1 cellular context compared by ENCODE assay signal in genomic region chr10:102230861-102231356, GRCh38.
A peak's percentile ranks its signal among the peaks of the same experiment; 100 is the strongest.
TF ChIP-seq lines count a peak whose summit lies in the region.

No MANE protein-coding gene starts in this region.

TF ChIP-seq in HepG2, 621 proteins besides CTCF, POLR2A, EP300 and RAD21 (continued from another document and continues in another):
- TF ChIP-seq HIC2 (CRISPR knock-in tag; IDR thresholded peaks at IDR 0.05; ENCODE audit: low read depth) (no peak; the same call in 1 of the 2 replicates), ZNF775 (CRISPR knock-in tag; IDR thresholded peaks at IDR 0.05; ENCODE audit: borderline replicate concordance) (no peak), ELF1 (CRISPR knock-in tag; IDR thresholded peaks at IDR 0.05) (peak; percentile 29; the same call in 1 of the 2 replicates), ZBTB10 (CRISPR knock-in tag; IDR thresholded peaks at IDR 0.05; ENCODE audit: borderline replicate concordance) (no peak), ZNF616 (CRISPR knock-in tag; IDR thresholded peaks at IDR 0.05; ENCODE audit: low read depth) (no peak), NFYC (CRISPR knock-in tag; IDR thresholded peaks at IDR 0.05) (no peak), CCDC6 (CRISPR knock-in tag; IDR thresholded peaks at IDR 0.05) (no peak; the same call in 1 of the 2 replicates), NFE2 (CRISPR knock-in tag; IDR thresholded peaks at IDR 0.05) (no peak), AGO2 (optimal IDR thresholded peaks at IDR 0.05; ENCODE audit: low read depth, low read length) (no peak), MLX (CRISPR knock-in tag; IDR thresholded peaks at IDR 0.05) (no peak), THAP9 (CRISPR knock-in tag; IDR thresholded peaks at IDR 0.05; ENCODE audit: borderline replicate concordance) (no peak), ZNF430 (CRISPR knock-in tag; IDR thresholded peaks at IDR 0.05) (no peak), ZNF784 (CRISPR knock-in tag; IDR thresholded peaks at IDR 0.05; ENCODE audit: borderline replicate concordance) (no peak), LCORL (IDR thresholded peaks at IDR 0.05) (no peak), LCORL (CRISPR knock-in tag; IDR thresholded peaks at IDR 0.05) (no peak), ZNF546 (CRISPR knock-in tag; conservative IDR thresholded peaks at IDR 0.05) (no peak), HMGA1 (CRISPR knock-in tag; conservative IDR thresholded peaks at IDR 0.05) (no peak), ZNF362 (CRISPR knock-in tag; IDR thresholded peaks at IDR 0.05; ENCODE audit: borderline replicate concordance) (no peak), PCBP2 (optimal IDR thresholded peaks at IDR 0.05; ENCODE audit: low read depth, low read length, poor library complexity, severe bottlenecking) (no peak), HNRNPH1 (optimal IDR thresholded peaks at IDR 0.05; ENCODE audit: low read depth, low read length) (no peak), RFXANK (CRISPR knock-in tag; IDR thresholded peaks at IDR 0.05) (no peak), U2AF1 (optimal IDR thresholded peaks at IDR 0.05; ENCODE audit: low read depth, low read length) (no peak), ZEB1 (IDR thresholded peaks at IDR 0.05; ENCODE audit: insufficient replicate concordance, low read depth) (no peak), NFIB (CRISPR knock-in tag; IDR thresholded peaks at IDR 0.05; ENCODE audit: borderline replicate concordance) (no peak), DZIP1 (CRISPR knock-in tag; IDR thresholded peaks at IDR 0.05) (no peak), NBN (conservative IDR thresholded peaks at IDR 0.05) (no peak), ZNF367 (CRISPR knock-in tag; IDR thresholded peaks at IDR 0.05; ENCODE audit: borderline replicate concordance) (no peak), YEATS4 (CRISPR knock-in tag; IDR thresholded peaks at IDR 0.05; ENCODE audit: borderline replicate concordance) (no peak), KDM4B (CRISPR knock-in tag; IDR thresholded peaks at IDR 0.05) (no peak), CERS6 (CRISPR knock-in tag; IDR thresholded peaks at IDR 0.05) (no peak), SAFB2 (CRISPR knock-in tag; IDR thresholded peaks at IDR 0.05; ENCODE audit: borderline replicate concordance, low read depth) (no peak), ZFP37 (CRISPR knock-in tag; IDR thresholded peaks at IDR 0.05; ENCODE audit: borderline replicate concordance) (no peak), KAT8 (CRISPR knock-in tag; IDR thresholded peaks at IDR 0.05) (no peak), PAWR (CRISPR knock-in tag; IDR thresholded peaks at IDR 0.05; ENCODE audit: borderline replicate concordance) (no peak), SNAPC5 (CRISPR knock-in tag; IDR thresholded peaks at IDR 0.05; ENCODE audit: borderline replicate concordance) (no peak), NFIC (IDR thresholded peaks at IDR 0.05; ENCODE audit: low read length) (no peak), ZNF777 (CRISPR knock-in tag; IDR thresholded peaks at IDR 0.05) (peak; percentile 90), ZFP41 (CRISPR knock-in tag; IDR thresholded peaks at IDR 0.05; ENCODE audit: borderline replicate concordance) (no peak), ZBTB33 (CRISPR knock-in tag; IDR thresholded peaks at IDR 0.05) (no peak), STAT6 (CRISPR knock-in tag; IDR thresholded peaks at IDR 0.05; ENCODE audit: borderline replicate concordance) (no peak), HDAC1 (CRISPR knock-in tag; IDR thresholded peaks at IDR 0.05) (peak; percentile 2; the same call in 1 of the 2 replicates), ZSCAN29 (CRISPR knock-in tag; conservative IDR thresholded peaks at IDR 0.05) (no peak), ZNF572 (CRISPR knock-in tag; IDR thresholded peaks at IDR 0.05) (0 out of 2 replicates have a peak, but pooled peaks have one; percentile 38), U2AF2 (IDR thresholded peaks at IDR 0.05; ENCODE audit: low read depth, low read length) (no peak), RARG (CRISPR knock-in tag; IDR thresholded peaks at IDR 0.05; ENCODE audit: low read depth) (no peak), HDAC2 (CRISPR knock-in tag; IDR thresholded peaks at IDR 0.05) (no peak)
